ENCODE assay signal across 1 cellular context in genomic region chr15:43329960-43330779, GRCh38.
TF ChIP-seq lines count a peak whose summit lies in the region.

LCMT2 (minus strand) TSS chr15:43330573; CDS start chr15:43330489, 84 bp downstream.

TF ChIP-seq in HepG2, 621 proteins besides CTCF, POLR2A, EP300 and RAD21 (continued from another document and continues in another):
- TF ChIP-seq ZBTB4 (CRISPR knock-in tag; IDR thresholded peaks at IDR 0.05; ENCODE audit: borderline replicate concordance) (no peak), MAZ (IDR thresholded peaks at IDR 0.05; ENCODE audit: borderline replicate concordance, low read depth, low read length) (peak; percentile 36; the same call in 1 of the 2 replicates), MAZ (CRISPR knock-in tag; IDR thresholded peaks at IDR 0.05; ENCODE audit: low read depth) (peak; percentile 61), CENPBD1 (CRISPR knock-in tag; IDR thresholded peaks at IDR 0.05; ENCODE audit: borderline replicate concordance, low read depth) (no peak; the same call in 1 of the 2 replicates), ZNF678 (CRISPR knock-in tag; IDR thresholded peaks at IDR 0.05) (no peak), ZNF33B (CRISPR knock-in tag; IDR thresholded peaks at IDR 0.05) (no peak), ZNF83 (CRISPR knock-in tag; IDR thresholded peaks at IDR 0.05; ENCODE audit: borderline replicate concordance) (0 out of 2 replicates have a peak, but pooled peaks have one; percentile 45), ZNF674 (CRISPR knock-in tag; IDR thresholded peaks at IDR 0.05; ENCODE audit: low read depth) (no peak), ZNF280B (CRISPR knock-in tag; IDR thresholded peaks at IDR 0.05; ENCODE audit: borderline replicate concordance) (no peak; the same call in 1 of the 2 replicates), ZNF362 (CRISPR knock-in tag; IDR thresholded peaks at IDR 0.05; ENCODE audit: borderline replicate concordance) (peak; percentile 98), ZNF207 (IDR thresholded peaks at IDR 0.05; ENCODE audit: borderline replicate concordance) (no peak), ELF1 (CRISPR knock-in tag; IDR thresholded peaks at IDR 0.05) (peak; percentile 94), LRRFIP1 (CRISPR knock-in tag; conservative IDR thresholded peaks at IDR 0.05) (no peak), ZNF501 (CRISPR knock-in tag; IDR thresholded peaks at IDR 0.05) (peak; percentile 37; the same call in 1 of the 2 replicates), KMT2B (CRISPR knock-in tag; IDR thresholded peaks at IDR 0.05) (peak; percentile 93), ELF4 (CRISPR knock-in tag; IDR thresholded peaks at IDR 0.05; ENCODE audit: borderline replicate concordance) (peak; percentile 89), ZFP37 (CRISPR knock-in tag; IDR thresholded peaks at IDR 0.05; ENCODE audit: borderline replicate concordance) (no peak), ARID5B (CRISPR knock-in tag; IDR thresholded peaks at IDR 0.05) (no peak; the same call in 1 of the 2 replicates), BATF2 (CRISPR knock-in tag; IDR thresholded peaks at IDR 0.05) (peak; percentile 78; the same call in 1 of the 2 replicates), NPAS2 (CRISPR knock-in tag; IDR thresholded peaks at IDR 0.05; ENCODE audit: borderline replicate concordance) (no peak), REPIN1 (CRISPR knock-in tag; IDR thresholded peaks at IDR 0.05; ENCODE audit: borderline replicate concordance, low read depth) (no peak), NAIF1 (CRISPR knock-in tag; IDR thresholded peaks at IDR 0.05; ENCODE audit: borderline replicate concordance) (peak; percentile 94), NR2F1 (CRISPR knock-in tag; IDR thresholded peaks at IDR 0.05) (peak; percentile 52 to 66; a peak in 2 of 4 replicates), ARHGAP35 (CRISPR knock-in tag; IDR thresholded peaks at IDR 0.05; ENCODE audit: borderline replicate concordance) (peak; percentile 46), ZBTB26 (CRISPR knock-in tag; IDR thresholded peaks at IDR 0.05; ENCODE audit: borderline replicate concordance) (no peak), ZNF484 (CRISPR knock-in tag; IDR thresholded peaks at IDR 0.05; ENCODE audit: borderline replicate concordance, low read depth) (peak; percentile 81; the same call in 1 of the 2 replicates), ZMYM3 (CRISPR knock-in tag; IDR thresholded peaks at IDR 0.05) (no peak), SSRP1 (CRISPR knock-in tag; IDR thresholded peaks at IDR 0.05) (no peak), CREB1 (IDR thresholded peaks at IDR 0.05) (peak; percentile 92), CREB1 (CRISPR knock-in tag; IDR thresholded peaks at IDR 0.05) (peak; percentile 98), ZNF839 (CRISPR knock-in tag; IDR thresholded peaks at IDR 0.05; ENCODE audit: borderline replicate concordance) (no peak), POLR2AphosphoS2 (IDR thresholded peaks at IDR 0.05; ENCODE audit: low read depth, low read length) (no peak), ZEB1 (IDR thresholded peaks at IDR 0.05; ENCODE audit: insufficient replicate concordance, low read depth) (no peak), DBP (CRISPR knock-in tag; IDR thresholded peaks at IDR 0.05; ENCODE audit: not compliant biosample characterization) (no peak), THAP11 (CRISPR knock-in tag; IDR thresholded peaks at IDR 0.05) (peak; percentile 87), FOXJ3 (CRISPR knock-in tag; IDR thresholded peaks at IDR 0.05; ENCODE audit: borderline replicate concordance) (no peak), DDIT3 (CRISPR knock-in tag; IDR thresholded peaks at IDR 0.05) (no peak), SIX1 (CRISPR knock-in tag; IDR thresholded peaks at IDR 0.05; ENCODE audit: borderline replicate concordance) (no peak), MBD4 (IDR thresholded peaks at IDR 0.05; ENCODE audit: borderline replicate concordance, low read length) (no peak), ZNF768 (CRISPR knock-in tag; IDR thresholded peaks at IDR 0.05) (no peak), XBP1 (CRISPR knock-in tag; IDR thresholded peaks at IDR 0.05) (peak; percentile 71), ATRX (CRISPR knock-in tag; IDR thresholded peaks at IDR 0.05; ENCODE audit: borderline replicate concordance) (no peak), TCF7 (IDR thresholded peaks at IDR 0.05; ENCODE audit: low read depth) (no peak), TARDBP (CRISPR knock-in tag; IDR thresholded peaks at IDR 0.05) (no peak), AHR (CRISPR knock-in tag; IDR thresholded peaks at IDR 0.05) (no peak; the same call in 1 of the 2 replicates)
